ENCODE assay signal across 1 cellular context in genomic region chr10:34530778-34531177, GRCh38.
TF ChIP-seq lines count a peak whose summit lies in the region.

No MANE protein-coding gene starts in this region.

TF ChIP-seq in GM23338, 12 proteins besides CTCF, POLR2A, EP300 and RAD21 (continued from another document):
- TF ChIP-seq JUNB (IDR thresholded peaks at IDR 0.05; ENCODE audit: unreplicated experiment) (no peak), EZH2phosphoT487 (IDR thresholded peaks at IDR 0.05; ENCODE audit: unreplicated experiment) (no peak), ZNF462 (CRISPR knock-in tag; IDR thresholded peaks at IDR 0.05) (no peak), ZNF331 (CRISPR knock-in tag; IDR thresholded peaks at IDR 0.05; ENCODE audit: low read depth) (no peak), ZNF114 (CRISPR knock-in tag; IDR thresholded peaks at IDR 0.05) (no peak), POLR2AphosphoS5 (IDR thresholded peaks at IDR 0.05; ENCODE audit: low read depth) (no peak)
TF ChIP-seq in GM23338: peak in this region for 0.
